Comparison of ENCODE assay signal across 1 cellular context in genomic region chr19:17541184-17541759, GRCh38.
TF ChIP-seq lines count a peak whose summit lies in the region.

No MANE protein-coding gene starts in this region.

TF ChIP-seq in HEK293, 187 proteins besides CTCF, POLR2A, EP300 and RAD21 (continued from another document):
- TF ChIP-seq, protein P1, sequence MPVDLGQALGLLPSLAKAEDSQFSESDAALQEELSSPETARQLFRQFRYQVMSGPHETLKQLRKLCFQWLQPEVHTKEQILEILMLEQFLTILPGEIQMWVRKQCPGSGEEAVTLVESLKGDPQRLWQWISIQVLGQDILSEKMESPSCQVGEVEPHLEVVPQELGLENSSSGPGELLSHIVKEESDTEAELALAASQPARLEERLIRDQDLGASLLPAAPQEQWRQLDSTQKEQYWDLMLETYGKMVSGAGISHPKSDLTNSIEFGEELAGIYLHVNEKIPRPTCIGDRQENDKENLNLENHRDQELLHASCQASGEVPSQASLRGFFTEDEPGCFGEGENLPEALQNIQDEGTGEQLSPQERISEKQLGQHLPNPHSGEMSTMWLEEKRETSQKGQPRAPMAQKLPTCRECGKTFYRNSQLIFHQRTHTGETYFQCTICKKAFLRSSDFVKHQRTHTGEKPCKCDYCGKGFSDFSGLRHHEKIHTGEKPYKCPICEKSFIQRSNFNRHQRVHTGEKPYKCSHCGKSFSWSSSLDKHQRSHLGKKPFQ (tag by site-specific recombination; IDR thresholded peaks at IDR 0.05) = no peak
- no peak for TF ChIP-seq ZNF549 (tag by site-specific recombination; IDR thresholded peaks at IDR 0.05)
- TF ChIP-seq ZFP41 (tag by site-specific recombination; IDR thresholded peaks at IDR 0.05; ENCODE audit: borderline replicate concordance) = no peak
- TF ChIP-seq SCRT2 (tag by site-specific recombination; IDR thresholded peaks at IDR 0.05) = no peak
- no peak for TF ChIP-seq ZNF175 (tag by site-specific recombination; IDR thresholded peaks at IDR 0.05)
